In genomic region chr17:73470369-73470768, GRCh38 we compare ENCODE assay signal across 1 cellular context.
A peak's percentile ranks its signal among the peaks of the same experiment; 100 is the strongest.
TF ChIP-seq lines count a peak whose summit lies in the region.

No MANE protein-coding gene starts in this region.

TF ChIP-seq in HEK293, 187 proteins besides CTCF, POLR2A, EP300 and RAD21 (continued from another document):
- TF ChIP-seq ZSCAN4 (tag by site-specific recombination; IDR thresholded peaks at IDR 0.05) (0 out of 2 replicates have a peak, but pooled peaks have one; percentile 20), HOXD13 (CRISPR knock-in tag; IDR thresholded peaks at IDR 0.05; ENCODE audit: borderline replicate concordance) (no peak), ZFHX2 (tag by site-specific recombination; conservative IDR thresholded peaks at IDR 0.05) (no peak), ZNF837 (tag by site-specific recombination; IDR thresholded peaks at IDR 0.05) (no peak), ZIC2 (tag by site-specific recombination; IDR thresholded peaks at IDR 0.05) (peak; percentile 47), ZNF449 (tag by site-specific recombination; IDR thresholded peaks at IDR 0.05) (no peak), PRDM6 (tag by site-specific recombination; IDR thresholded peaks at IDR 0.05) (peak; percentile 47; the same call in 1 of the 2 replicates)
TF ChIP-seq in HEK293: peak in this region for 4.
